Comparison of ENCODE assay signal across 8 cellular contexts in genomic region chr3:57078366-57079220, GRCh38. TPM values are rescaled to one million over a fixed set of nuclear protein-coding genes. Genes with fewer than 3 reads are reported as not detected.
DNase-seq lines count a peak whose midpoint lies in the region; ATAC-seq and TF ChIP-seq lines count a peak whose summit lies in the region.

No MANE protein-coding gene starts in this region.

- H3K27me3 ChIP-seq in Caco-2 (replicated peaks; ENCODE audit: control insufficient read depth, insufficient read depth, low read length) (no peaks in the 10 kb centered on the region), SU-DHL-6 (ENCODE audit: low read length) (no peaks in the 10 kb centered on the region), left lung (peaks cover 3 to 44% of the 10 kb centered on the region in 2 donors)

- no peak overlapping the region for H3K27ac Mint-ChIP-seq in Caco-2 (ENCODE audit: unreplicated experiment)

- H3K9me3 ChIP-seq in Caco-2 (no peaks in the 10 kb centered on the region), SU-DHL-6 (ENCODE audit: insufficient read depth, low read length) (no peaks in the 10 kb centered on the region), left lung (no peaks in the 10 kb centered on the region)

- H3K9me3 Mint-ChIP-seq in Caco-2 (ENCODE audit: unreplicated experiment), result no peaks in the 10 kb centered on the region

- H3K4me3 Mint-ChIP-seq in Caco-2 (ENCODE audit: unreplicated experiment), result peak overlapping the region; percentile 83

- POLR2A ChIA-PET in Caco-2 (lab: Charles Lee), result interaction anchor here (1.2 kb wide), 1 partner anchor 10 kb away, joined by 3 read pairs; no protein-coding TSS in a partner anchor

- CTCF ChIA-PET in Caco-2 (lab: Charles Lee), result no interaction called here

- peak overlapping the region; percentile 68 for H2AFZ ChIP-seq in SU-DHL-6 (ENCODE audit: low read depth, low read length, severe bottlenecking)

- H3K27ac ChIP-seq in SU-DHL-6 (ENCODE audit: low read depth, low read length), result no peak overlapping the region
- no peak overlapping the region for H3K27ac ChIP-seq in left lung

- peak overlapping the region; percentile 63 for H3K4me3 ChIP-seq in Caco-2 (ENCODE audit: low read depth, low read length)
- peak overlapping the region; percentile 64 for H3K4me3 ChIP-seq in HFF-Myc (replicated peaks; ENCODE audit: low read depth, low read length)
- H3K4me3 ChIP-seq in SU-DHL-6 (ENCODE audit: insufficient read depth, low read length, poor library complexity, severe bottlenecking), result peak overlapping the region; percentile 52
- H3K4me3 ChIP-seq in left lung, result peak overlapping the region; percentile 66 to 68

- peak in 1 of 2 experiments; percentile 5 for TF ChIP-seq CTCF in Caco-2 (IDR thresholded peaks at IDR 0.05; ENCODE audit: insufficient read depth in 1 of 2, low read depth in 1 of 2, low read length in 1 of 2, severe bottlenecking in 1 of 2, unreplicated experiment in 1 of 2)
- TF ChIP-seq CTCF in HFF-Myc (IDR thresholded peaks at IDR 0.05; ENCODE audit: low read depth, low read length, missing control alignments), result no peak
- no peak for TF ChIP-seq CTCF in SU-DHL-6 (IDR thresholded peaks at IDR 0.05; ENCODE audit: insufficient read depth, low read length, poor library complexity, severe bottlenecking)
- no peak for TF ChIP-seq CTCF in left lung (IDR thresholded peaks at IDR 0.05)

- intact Hi-C loops in Caco-2 (cut with micrococcal nuclease; ENCODE audit: unreplicated experiment), result loop anchor here (1.0 kb wide), 1 partner anchor 83 kb away; no protein-coding TSS in a partner anchor
- intact Hi-C loops in left lung (cut with DNase I), result no loop called here

- DNase-seq in Caco-2 (peak; percentile 79 to 81), HFF-Myc (ENCODE audit: extremely low read depth, low read depth) (no peak), dermis blood vessel endothelial cell (peak; percentile 46), left lung (peak; percentile 49 to 85)
- peak; percentile 22 to 24 for DNase-seq in stimulated activated CD4-positive, alpha-beta T cell treated with anti-CD3 and anti-CD28 coated beads, Interleukin-2, amount 100 ng/mL, for 24 hours
- DNase-seq in activated CD4-positive, CD25-positive, alpha-beta regulatory T cell (lab: John Stamatoyannopoulos, UW), result no peak

- H3K9me2 ChIP-seq in SU-DHL-6 (replicated peaks; ENCODE audit: insufficient read depth, low read length), result no peaks in the 10 kb centered on the region

- no peaks in the 10 kb centered on the region for H3K79me2 ChIP-seq in SU-DHL-6 (ENCODE audit: insufficient read depth, low read length)

- peak overlapping the region; percentile 46 for H3K9ac ChIP-seq in SU-DHL-6 (ENCODE audit: low read length)

- H3F3A ChIP-seq in SU-DHL-6 (ENCODE audit: insufficient read depth), result no peaks in the 10 kb centered on the region

- no TSS peak for BruUV-seq in Caco-2 (replicated peaks; lab: Mats Ljungman, UMichigan)

- H3K4me1 ChIP-seq in Caco-2, result peaks cover 7% of the 10 kb centered on the region; the same call in 1 of the 2 replicates
- H3K4me1 ChIP-seq in left lung, result peaks cover 0 to 12% of the 10 kb centered on the region in 2 donors

- H3K27me3 Mint-ChIP-seq in Caco-2 (ENCODE audit: insufficient read depth, unreplicated experiment), result no peaks in the 10 kb centered on the region

- no peaks in the 10 kb centered on the region for H3K36me3 Mint-ChIP-seq in Caco-2 (ENCODE audit: insufficient read depth, unreplicated experiment)

- H4K20me1 ChIP-seq in SU-DHL-6 (ENCODE audit: low read depth, low read length), result no peaks in the 10 kb centered on the region

- H3K36me3 ChIP-seq in Caco-2 (ENCODE audit: control insufficient read depth, insufficient read depth, low read length) (no peaks in the 10 kb centered on the region), SU-DHL-6 (ENCODE audit: low read length) (no peaks in the 10 kb centered on the region), left lung (no peaks in the 10 kb centered on the region)

- ATAC-seq in left lung (peak; percentile 81), GM21576 (IDR thresholded peaks at IDR 0.05; ENCODE audit: unreplicated experiment) (no peak)

- H3K4me2 ChIP-seq in SU-DHL-6 (ENCODE audit: low read depth, low read length, poor library complexity, severe bottlenecking), result peak overlapping the region; percentile 60

- H3K4me1 Mint-ChIP-seq in Caco-2 (ENCODE audit: low read depth, unreplicated experiment), result peaks cover 13% of the 10 kb centered on the region

RNA-seq across cellular contexts. Expression of gene SPATA12, which starts 18.1 kb away (rescaled TPM):
- 0.16 TPM in 1 of 2 replicates, not detected in the other for total RNA-seq in Caco-2 (2022)
- total RNA-seq in dermis blood vessel endothelial cell, result 0.17 and 0.33 TPM in 2 replicates
- under 1 TPM; 0.17 to 0.21 TPM for total RNA-seq in left lung

Comparison
In these comparisons a context has a peak if more than half of its experiments do, and no peak if none do; other contexts are left out.
1. DNase-seq: peak in Caco-2 (2 of 2), dermis blood vessel endothelial cell (single experiment), left lung (2 of 2) and stimulated activated CD4-positive, alpha-beta T cell treated with anti-CD3 and anti-CD28 coated beads, Interleukin-2, amount 100 ng/mL, for 24 hours (2 of 2); none in HFF-Myc (single experiment) and activated CD4-positive, CD25-positive, alpha-beta regulatory T cell (0 of 4).
2. Peak in every context shown above with its lines, with median percentiles within 50 percentile points of each other: H3K4me3 ChIP-seq.